26 cellular contexts compared by ENCODE assay signal in genomic region chr3:54240-54639, GRCh38.
A peak's percentile ranks its signal among the peaks of the same experiment; 100 is the strongest.
DNase-seq lines count a peak whose midpoint lies in the region; ATAC-seq, FAIRE-seq and TF ChIP-seq lines count a peak whose summit lies in the region.
"Had no signal": no experiment of that assay in that cellular context is flagged by ENCODE, and none has a peak within 500 bp of the region (broad histone marks: within the 10 kb centered on the region; RNA-seq: fewer than 3 reads in every experiment).

No MANE protein-coding gene starts in this region.

- H3K4me2 ChIP-seq in A549, result no peak overlapping the region
- H3K4me2 ChIP-seq in Karpas-422 (ENCODE audit: low read depth, low read length, poor library complexity, severe bottlenecking), result no peak overlapping the region

- H3K27me3 Mint-ChIP-seq in endodermal cell (ENCODE audit: insufficient read depth), result no peaks in the 10 kb centered on the region
- H3K27me3 Mint-ChIP-seq: activated CD4-positive, alpha-beta T cell treated with anti-CD3 and anti-CD28 coated beads, Interleukin-2, amount 10 ng/mL, durations not matched to agents 7 days and 5 days; activated CD8-positive, alpha-beta memory T cell treated with anti-CD3 and anti-CD28 coated beads, Interleukin-2, amount 10 ng/mL, durations not matched to agents 7 days and 5 days had no signal

- H3K27ac Mint-ChIP-seq in endodermal cell, result no peak overlapping the region
- H3K27ac Mint-ChIP-seq: activated CD4-positive, alpha-beta T cell treated with anti-CD3 and anti-CD28 coated beads, Interleukin-2, amount 10 ng/mL, durations not matched to agents 7 days and 5 days; activated CD8-positive, alpha-beta memory T cell treated with anti-CD3 and anti-CD28 coated beads, Interleukin-2, amount 10 ng/mL, durations not matched to agents 7 days and 5 days; activated naive CD4-positive, alpha-beta T cell treated with anti-CD3 and anti-CD28 coated beads, Interleukin-2, amount 50 U/mL, for 24 hours; activated T-helper 1 cell treated with anti-CD3 and anti-CD28 coated beads, Interleukin-12 subunit alpha, Interleukin-12 subunit beta, Interleukin-2, Interleukin-4 antibody, amounts not matched to agents 30 ng/mL and 10 ng/mL and 1 ng/mL, durations not matched to agents 14 hours and 24 hours and 36 hours; natural killer cell; stimulated activated naive B cell treated with anti-CD40 and anti-IgM and Interleukin-4, amounts not matched to agents 10 μg/mL and 1 μg/mL and 100 μg/mL, for 72 hours had no signal

- no peaks in the 10 kb centered on the region for H3K36me3 ChIP-seq in Karpas-422 (ENCODE audit: insufficient read depth, low read length)
- no peaks in the 10 kb centered on the region for H3K36me3 ChIP-seq in endodermal cell (ENCODE audit: control insufficient read depth, insufficient read depth, low read length)
- H3K36me3 ChIP-seq: spleen, uterus had no signal

- no peak for TF ChIP-seq POLR2A in A549 (IDR thresholded peaks at IDR 0.05; ENCODE audit: low read length)
- TF ChIP-seq POLR2A in GM18505 (IDR thresholded peaks at IDR 0.05; ENCODE audit: borderline replicate concordance, extremely low read depth, insufficient read depth, insufficient read length), result no peak

- TF ChIP-seq RAD21 in A549 (conservative IDR thresholded peaks at IDR 0.05 in 1 of 2, IDR thresholded peaks at IDR 0.05 in 1 of 2), result no peak

- H3K27me3 ChIP-seq in Karpas-422 (ENCODE audit: low read length) (no peaks in the 10 kb centered on the region), endodermal cell (ENCODE audit: control insufficient read depth, insufficient read depth, low read length, poor library complexity, severe bottlenecking) (no peaks in the 10 kb centered on the region)
- H3K27me3 ChIP-seq: spleen, uterus had no signal

- no peaks in the 10 kb centered on the region for H3K36me3 Mint-ChIP-seq in endodermal cell (ENCODE audit: low read depth)
- H3K36me3 Mint-ChIP-seq: activated CD8-positive, alpha-beta memory T cell treated with anti-CD3 and anti-CD28 coated beads, Interleukin-2, amount 10 ng/mL, durations not matched to agents 7 days and 5 days; activated naive CD4-positive, alpha-beta T cell treated with anti-CD3 and anti-CD28 coated beads, Interleukin-2, amount 50 U/mL, for 24 hours; natural killer cell; stimulated activated naive B cell treated with anti-CD40 and anti-IgM and Interleukin-4, amounts not matched to agents 10 μg/mL and 1 μg/mL and 100 μg/mL, for 72 hours had no signal

- no peaks in the 10 kb centered on the region for H3K4me1 Mint-ChIP-seq in endodermal cell
- H3K4me1 Mint-ChIP-seq: activated CD4-positive, alpha-beta T cell treated with anti-CD3 and anti-CD28 coated beads, Interleukin-2, amount 10 ng/mL, durations not matched to agents 7 days and 5 days; activated CD8-positive, alpha-beta memory T cell treated with anti-CD3 and anti-CD28 coated beads, Interleukin-2, amount 10 ng/mL, durations not matched to agents 7 days and 5 days; activated naive CD4-positive, alpha-beta T cell treated with anti-CD3 and anti-CD28 coated beads, Interleukin-2, amount 50 U/mL, for 24 hours; natural killer cell; stimulated activated naive B cell treated with anti-CD40 and anti-IgM and Interleukin-4, amounts not matched to agents 10 μg/mL and 1 μg/mL and 100 μg/mL, for 72 hours had no signal

- ATAC-seq in A549, result peak; percentile 51 to 54; a peak in 3 of 6 replicates
- peak; percentile 58 for ATAC-seq in GM18505 (IDR thresholded peaks at IDR 0.05; ENCODE audit: unreplicated experiment)
- no peak for ATAC-seq in Right ventricle myocardium superior (ENCODE audit: poor library complexity)
- no peak for ATAC-seq in GM19328 (IDR thresholded peaks at IDR 0.05; ENCODE audit: unreplicated experiment)
- ATAC-seq: activated CD8-positive, alpha-beta memory T cell treated with anti-CD3 and anti-CD28 coated beads, Interleukin-2, amount 10 ng/mL, durations not matched to agents 7 days and 5 days; HCT116; left ventricle myocardium superior; natural killer cell had no signal

- H3K27ac ChIP-seq in A549, result no peak overlapping the region
- no peak overlapping the region for H3K27ac ChIP-seq in Karpas-422 (ENCODE audit: low read length)
- no peak overlapping the region for H3K27ac ChIP-seq in endodermal cell (ENCODE audit: low read depth, low read length)
- H3K27ac ChIP-seq: C4-2B, spleen, uterus had no signal

- 2% methylated on average over 5 of the region's 5 CpGs for WGBS in A549 (ENCODE audit: missing lambda C conversion rate)
- 75 to 83% methylated on average over 3 to 5 of the region's 5 CpGs for WGBS in endodermal cell (ENCODE audit: insufficient coverage in 1 of 2, insufficient read length in 1 of 2), 2 experiments

- peak in 1 of 2 experiments; percentile 7 for DNase-seq in A549 (ENCODE audit: low read depth in 1 of 2, low spot score in 1 of 2)
- peak; percentile 45 for DNase-seq in Karpas-422
- DNase-seq in endodermal cell, result no peak
- no peak for DNase-seq in Ammon's horn (ENCODE audit: low spot score)
- DNase-seq in Right ventricle myocardium superior, result no peak
- DNase-seq: activated CD4-positive, alpha-beta T cell treated with anti-CD3 and anti-CD28 coated beads, Interleukin-2, amount 10 ng/mL, durations not matched to agents 7 days and 5 days; activated CD8-positive, alpha-beta memory T cell treated with anti-CD3 and anti-CD28 coated beads, Interleukin-2, amount 10 ng/mL, durations not matched to agents 7 days and 5 days; anterior cingulate cortex; Calu3; cortex of kidney; IMR-90; left ventricle myocardium superior; midbrain; natural killer cell; NCI-H2081 treated with DMSO at 0.1 percent for 48 hours; spleen; stimulated activated CD4-positive, alpha-beta T cell treated with anti-CD3 and anti-CD28 coated beads, Interleukin-4, amount 100 ng/mL, for 1 hour; stimulated activated naive B cell treated with anti-CD40 and anti-IgM and Interleukin-4, amounts not matched to agents 10 μg/mL and 1 μg/mL and 100 μg/mL, for 72 hours; uterus had no signal

- H3K4me1 ChIP-seq in A549 (no peaks in the 10 kb centered on the region), Karpas-422 (ENCODE audit: low read length) (no peaks in the 10 kb centered on the region), endodermal cell (ENCODE audit: control insufficient read depth, insufficient read depth, low read length) (no peaks in the 10 kb centered on the region)
- H3K4me1 ChIP-seq: spleen, uterus had no signal

- intact Hi-C loops in Right ventricle myocardium superior (cut with DNase I), result no loop called here

- no peak overlapping the region for H3K9ac ChIP-seq in Karpas-422 (ENCODE audit: low read length)
- H3K9ac ChIP-seq in endodermal cell (ENCODE audit: extremely low read depth, low read length, poor library complexity, severe bottlenecking), result no peak overlapping the region

- peaks cover 6% of the 10 kb centered on the region for H3K9me3 Mint-ChIP-seq in endodermal cell
- H3K9me3 Mint-ChIP-seq: activated CD4-positive, alpha-beta T cell treated with anti-CD3 and anti-CD28 coated beads, Interleukin-2, amount 10 ng/mL, durations not matched to agents 7 days and 5 days; activated naive CD4-positive, alpha-beta T cell treated with anti-CD3 and anti-CD28 coated beads, Interleukin-2, amount 50 U/mL, for 24 hours had no signal

- H3K9me3 ChIP-seq in A549 (no peaks in the 10 kb centered on the region), Karpas-422 (ENCODE audit: low read length) (no peaks in the 10 kb centered on the region), endodermal cell (ENCODE audit: control insufficient read depth, low read length) (peaks cover 51% of the 10 kb centered on the region)
- H3K9me3 ChIP-seq: uterus had no signal

- H3K4me3 ChIP-seq in A549, result no peak overlapping the region
- H3K4me3 ChIP-seq in Karpas-422 (ENCODE audit: low read length), result no peak overlapping the region
- H3K4me3 ChIP-seq in endodermal cell (ENCODE audit: low read length), result no peak overlapping the region
- H3K4me3 ChIP-seq: spleen, uterus had no signal

- no peaks in the 10 kb centered on the region for H3K9me2 ChIP-seq in Karpas-422 (replicated peaks; ENCODE audit: insufficient read depth, low read length)

- H4K20me1 ChIP-seq in Karpas-422 (ENCODE audit: insufficient read depth, low read depth, low read length), result no peaks in the 10 kb centered on the region

- FAIRE-seq in A549 (lab: Jason Lieb, UNC), result no peak
- FAIRE-seq: islet of Langerhans had no signal

- TF ChIP-seq EP300 in A549 (IDR thresholded peaks at IDR 0.05), result no peak

- CTCF ChIA-PET in A549 (lab: Yijun Ruan, JAX), result no interaction called here

- POLR2A ChIA-PET in A549 (lab: Yijun Ruan, JAX), result no interaction called here

- H3K79me2 ChIP-seq in Karpas-422 (ENCODE audit: low read length), result no peaks in the 10 kb centered on the region

- H2AFZ ChIP-seq in Karpas-422 (ENCODE audit: low read length), result no peak overlapping the region

- no peak overlapping the region for H3K4me3 Mint-ChIP-seq in endodermal cell
- H3K4me3 Mint-ChIP-seq: activated CD4-positive, alpha-beta T cell treated with anti-CD3 and anti-CD28 coated beads, Interleukin-2, amount 10 ng/mL, durations not matched to agents 7 days and 5 days; activated CD8-positive, alpha-beta memory T cell treated with anti-CD3 and anti-CD28 coated beads, Interleukin-2, amount 10 ng/mL, durations not matched to agents 7 days and 5 days; activated naive CD4-positive, alpha-beta T cell treated with anti-CD3 and anti-CD28 coated beads, Interleukin-2, amount 50 U/mL, for 24 hours; activated T-helper 1 cell treated with anti-CD3 and anti-CD28 coated beads, Interleukin-12 subunit alpha, Interleukin-12 subunit beta, Interleukin-2, Interleukin-4 antibody, amounts not matched to agents 30 ng/mL and 10 ng/mL and 1 ng/mL, durations not matched to agents 14 hours and 24 hours and 36 hours; natural killer cell; stimulated activated naive B cell treated with anti-CD40 and anti-IgM and Interleukin-4, amounts not matched to agents 10 μg/mL and 1 μg/mL and 100 μg/mL, for 72 hours had no signal

- no peak for TF ChIP-seq CTCF in A549 (IDR thresholded peaks at IDR 0.05)
- peak; percentile 48 for TF ChIP-seq CTCF in endodermal cell (conservative IDR thresholded peaks at IDR 0.05)

TF ChIP-seq in A549, 52 proteins besides CTCF, POLR2A, EP300 and RAD21 (continues in another document):
- no peak for TF ChIP-seq MAZ (IDR thresholded peaks at IDR 0.05; ENCODE audit: borderline replicate concordance, low read depth, low read length)
- TF ChIP-seq RARB (CRISPR knock-in tag; IDR thresholded peaks at IDR 0.05), result no peak
- no peak for TF ChIP-seq KDM5A (IDR thresholded peaks at IDR 0.05)
- no peak for TF ChIP-seq USF2 (IDR thresholded peaks at IDR 0.05)
- TF ChIP-seq HDAC2 (IDR thresholded peaks at IDR 0.05), result no peak
- TF ChIP-seq KDM1A (IDR thresholded peaks at IDR 0.05; ENCODE audit: low read depth), result no peak
- no peak for TF ChIP-seq SMC3 (IDR thresholded peaks at IDR 0.05)

Comparison
In these comparisons a context has a peak if more than half of its experiments do, and no peak if none do; other contexts are left out.
1. ATAC-seq: peak in A549 (2 of 2) and GM18505 (single experiment); none in Right ventricle myocardium superior (single experiment) and GM19328 (single experiment).